Comparison of ENCODE assay signal across 6 cellular contexts in genomic region chr4:30671926-30672325, GRCh38. TPM values are rescaled to one million over a fixed set of nuclear protein-coding genes. Genes with fewer than 3 reads are reported as not detected.
"Had no signal": no experiment of that assay in that cellular context is flagged by ENCODE, and none has a peak within 500 bp of the region (broad histone marks: within the 10 kb centered on the region; RNA-seq: fewer than 3 reads in every experiment).

No MANE protein-coding gene starts in this region.

- H3K4me1 Mint-ChIP-seq: H9 had no signal

- H3K27ac ChIP-seq: GM23248 had no signal

- H3K4me3 Mint-ChIP-seq: H9 had no signal

- H3K9ac ChIP-seq: GM23248 had no signal

- H3K27ac Mint-ChIP-seq: H9 had no signal

- H2AFZ ChIP-seq: GM23248 had no signal

- DNase-seq: GM23248, H9, HCEC 1CT, IMR-90, KG1 had no signal

- H3K4me3 ChIP-seq: GM23248, K562 had no signal

- ATAC-seq: K562 had no signal

RNA-seq across cellular contexts. Expression of gene PCDH7, which starts 48.2 kb away (rescaled TPM):
- total RNA-seq: K562 had no signal
- polyA plus RNA-seq: K562 had no signal
